In the genomic region with DNA sequence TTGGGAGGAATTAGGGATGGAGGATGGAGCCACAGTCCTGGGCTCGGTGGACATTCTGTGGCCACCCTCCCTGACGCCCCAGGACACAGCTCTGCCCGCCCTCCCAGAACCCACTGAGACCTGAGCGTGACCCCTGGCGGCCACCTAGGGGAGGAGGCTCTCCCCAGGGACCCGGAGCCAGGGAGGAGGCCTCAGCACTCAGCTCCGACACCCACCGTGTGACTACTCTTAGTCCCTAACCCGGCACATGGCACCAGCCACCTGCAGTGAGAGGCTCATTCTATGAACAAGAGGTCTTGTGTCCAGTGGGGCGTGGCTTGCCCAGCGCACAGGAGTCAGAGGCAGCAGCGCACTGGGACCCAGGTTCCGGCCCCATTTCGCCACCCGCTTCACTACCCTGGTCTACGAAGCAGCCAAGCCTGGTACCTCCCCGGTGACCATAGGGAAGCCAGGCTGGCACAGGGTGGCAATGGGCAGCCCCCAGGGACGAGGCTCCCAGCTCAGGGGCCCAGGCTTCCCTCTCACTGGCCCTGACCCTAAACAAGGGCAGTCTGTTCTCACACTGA, we compare ENCODE assay signal across 22 cellular contexts. TPM values are rescaled to one million over a fixed set of nuclear protein-coding genes. Genes with fewer than 3 reads are reported as not detected.
DNase-seq lines count a peak whose midpoint lies in the region; ATAC-seq, FAIRE-seq and TF ChIP-seq lines count a peak whose summit lies in the region.
"Had no signal": no experiment of that assay in that cellular context is flagged by ENCODE, and none has a peak within 500 bp of the region (broad histone marks: within the 10 kb centered on the region; RNA-seq: fewer than 3 reads in every experiment).

No MANE protein-coding gene starts in this region.

- H3F3A ChIP-seq in neural progenitor cell (ENCODE audit: low read depth): no peaks in the 10 kb centered on the region

- in situ Hi-C loops in GM12878 (cut with MboI): no loop called here

- no peak for TF ChIP-seq CTCF in right atrium auricular region (IDR thresholded peaks at IDR 0.05)
- 0 out of 6 replicates have a peak, but pooled peaks of 2 of the 3 experiments have one; percentile 2 to 7 for TF ChIP-seq CTCF in GM12878 (IDR thresholded peaks at IDR 0.05 in 2 of 3, conservative IDR thresholded peaks at IDR 0.05 in 1 of 3; ENCODE audit: control insufficient read depth in 2 of 3, extremely low read depth in 1 of 3, insufficient read depth in 1 of 3, low read depth in 3 of 3, low read length in 3 of 3)
- TF ChIP-seq CTCF in neural progenitor cell (IDR thresholded peaks at IDR 0.05): peak; percentile 3
- TF ChIP-seq CTCF in upper lobe of right lung (IDR thresholded peaks at IDR 0.05): no peak

- H2AFZ ChIP-seq in GM12878 (ENCODE audit: control insufficient read depth, low read depth, low read length) (no peak overlapping the region), neural progenitor cell (replicated peaks) (no peak overlapping the region)

- CTCF ChIA-PET in GM12878 (lab: Yijun Ruan, JAX): interaction anchor here (1.0 to 1.7 kb wide), 6 partner anchors 8 to 194 kb away, joined by 3 to 10 read pairs (median 5); no protein-coding TSS in a partner anchor

- no peak for FAIRE-seq in GM12878 (lab: Jason Lieb, UNC)

- H3K4me1 ChIP-seq in right atrium auricular region: no peaks in the 10 kb centered on the region
- no peaks in the 10 kb centered on the region for H3K4me1 ChIP-seq in GM12878 (ENCODE audit: control insufficient read depth, insufficient read depth, low read length)
- H3K4me1 ChIP-seq in neural progenitor cell: no peaks in the 10 kb centered on the region
- H3K4me1 ChIP-seq in upper lobe of right lung: no peaks in the 10 kb centered on the region

- POLR2A ChIA-PET in GM12878 (lab: Charles Lee): no interaction called here

- intact Hi-C loops in cardiac septum (cut with DNase I): loop anchor here (2.0 to 10.0 kb wide), 2 partner anchors 195 to 323 kb away; no protein-coding TSS in a partner anchor
- intact Hi-C loops in GM12878 (cut with micrococcal nuclease; ENCODE audit: unreplicated experiment): loop anchor here (2.0 to 10.0 kb wide), 2 partner anchors 143 to 195 kb away; no protein-coding TSS in a partner anchor
- intact Hi-C loops in upper lobe of right lung (cut with DNase I): loop anchor here (5.0 kb wide), 1 partner anchor 196 kb away; a partner anchor contains a TSS

- SMC1A ChIA-PET in GM12878 (lab: Charles Lee; ENCODE audit: uncharacterized antibody, unreplicated experiment): no interaction called here

- TF ChIP-seq POLR2A in GM12878 (IDR thresholded peaks at IDR 0.05; ENCODE audit: low read depth, low read length): no peak

- no peak overlapping the region for H3K27ac Mint-ChIP-seq in neural progenitor cell
- H3K27ac Mint-ChIP-seq: activated CD8-positive, alpha-beta T cell treated with anti-CD3 and anti-CD28 coated beads, Interleukin-2, amount 10 ng/mL, durations not matched to agents 7 days and 5 days; activated naive CD8-positive, alpha-beta T cell treated with anti-CD3 and anti-CD28 coated beads, Interleukin-2, amount 50 U/mL, for 24 hours; brain; CD8-positive, alpha-beta memory T cell; natural killer cell; T-helper 17 cell had no signal

- no peaks in the 10 kb centered on the region for H3K36me3 Mint-ChIP-seq in neural progenitor cell
- H3K36me3 Mint-ChIP-seq: brain; CD8-positive, alpha-beta memory T cell; natural killer cell had no signal

- H3K36me3 ChIP-seq in right atrium auricular region (no peaks in the 10 kb centered on the region), GM12878 (ENCODE audit: control insufficient read depth in 2 of 2, insufficient read depth in 2 of 2, low read length in 1 of 2) (no peaks in the 10 kb centered on the region), neural progenitor cell (no peaks in the 10 kb centered on the region), upper lobe of right lung (no peaks in the 10 kb centered on the region)

- TF ChIP-seq RAD21 in GM12878 (IDR thresholded peaks at IDR 0.05; ENCODE audit: insufficient read depth, low read depth, low read length): no peak

- no peaks in the 10 kb centered on the region for H3K4me1 Mint-ChIP-seq in neural progenitor cell
- H3K4me1 Mint-ChIP-seq: brain had no signal

- H3K9ac ChIP-seq in GM12878 (ENCODE audit: control insufficient read depth, insufficient read depth, low read length) (no peak overlapping the region), neural progenitor cell (no peak overlapping the region)

- BruUV-seq in GM12878 (replicated peaks; lab: Mats Ljungman, UMichigan): no TSS peak

- peaks cover 5% of the 10 kb centered on the region for H3K27me3 Mint-ChIP-seq in neural progenitor cell (ENCODE audit: insufficient read depth, low read depth)

- H3K4me3 ChIP-seq in right atrium auricular region (no peak overlapping the region), GM12878 (no peak overlapping the region), neural progenitor cell (no peak overlapping the region), upper lobe of right lung (no peak overlapping the region)

- no peak for TF ChIP-seq EP300 in GM12878 (IDR thresholded peaks at IDR 0.05; ENCODE audit: borderline replicate concordance in 1 of 2, control insufficient read depth in 1 of 2, low read depth in 2 of 2, low read length in 2 of 2)

- RAD21 ChIA-PET in GM12878 (lab: Charles Lee; ENCODE audit: unreplicated experiment): interaction anchor here (1.6 to 2.2 kb wide), 2 partner anchors 194 to 266 kb away, joined by 5 to 9 read pairs; a partner anchor contains a TSS

- DNase-seq in cardiac septum (ENCODE audit: low spot score) (peak; percentile 63), right atrium auricular region (ENCODE audit: low spot score) (no peak), GM12878 (ENCODE audit: low read depth, low spot score) (no peak), neural progenitor cell (ENCODE audit: low spot score) (peak; percentile 1), upper lobe of right lung (peak; percentile 63), Ammon's horn (ENCODE audit: low spot score) (no peak), NCI-H146 treated with DMSO at 0.1 percent for 48 hours (lab: John Stamatoyannopoulos, UW; ENCODE audit: unreplicated experiment) (no peak)
- DNase-seq: activated CD8-positive, alpha-beta T cell treated with anti-CD3 and anti-CD28 coated beads, Interleukin-2, amount 10 ng/mL, durations not matched to agents 7 days and 5 days; activated naive CD8-positive, alpha-beta T cell treated with anti-CD3 and anti-CD28 coated beads, Interleukin-2, amount 50 U/mL, for 24 hours; CD8-positive, alpha-beta memory T cell; cortex of kidney; DMS79; foreskin fibroblast; hippocampal formation; islet precursor cell; mesenchymal stem cell; natural killer cell; NCI-H1105; NCI-H524 treated with DMSO at 0.1 percent for 48 hours; T-helper 17 cell had no signal

- H4K20me1 ChIP-seq in GM12878 (ENCODE audit: control insufficient read depth, insufficient read depth) (no peaks in the 10 kb centered on the region), neural progenitor cell (ENCODE audit: low read depth) (no peaks in the 10 kb centered on the region)

- ATAC-seq in GM12878 (peak; percentile 54), upper lobe of right lung (no peak), HG03520 (IDR thresholded peaks at IDR 0.05; ENCODE audit: unreplicated experiment) (no peak)

- H3K4me3 Mint-ChIP-seq in neural progenitor cell: no peak overlapping the region
- H3K4me3 Mint-ChIP-seq: activated CD8-positive, alpha-beta T cell treated with anti-CD3 and anti-CD28 coated beads, Interleukin-2, amount 10 ng/mL, durations not matched to agents 7 days and 5 days; activated naive CD8-positive, alpha-beta T cell treated with anti-CD3 and anti-CD28 coated beads, Interleukin-2, amount 50 U/mL, for 24 hours; brain; CD8-positive, alpha-beta memory T cell; natural killer cell; T-helper 17 cell had no signal

- H3K79me2 ChIP-seq in GM12878 (ENCODE audit: control insufficient read depth, insufficient read depth, low read length) (no peaks in the 10 kb centered on the region), neural progenitor cell (ENCODE audit: low read depth) (no peaks in the 10 kb centered on the region)

- no peak overlapping the region for H3K27ac ChIP-seq in right atrium auricular region
- H3K27ac ChIP-seq in GM12878 (ENCODE audit: control insufficient read depth, insufficient read depth): no peak overlapping the region
- H3K27ac ChIP-seq in neural progenitor cell: no peak overlapping the region
- no peak overlapping the region for H3K27ac ChIP-seq in upper lobe of right lung

- H3K9me3 Mint-ChIP-seq in neural progenitor cell: no peaks in the 10 kb centered on the region
- H3K9me3 Mint-ChIP-seq: activated naive CD8-positive, alpha-beta T cell treated with anti-CD3 and anti-CD28 coated beads, Interleukin-2, amount 50 U/mL, for 24 hours; CD8-positive, alpha-beta memory T cell; natural killer cell had no signal

- H3K27me3 ChIP-seq in right atrium auricular region: no peaks in the 10 kb centered on the region
- no peaks in the 10 kb centered on the region; a peak in 2 of 4 replicates for H3K27me3 ChIP-seq in GM12878 (replicated peaks in 1 of 2; ENCODE audit: control insufficient read depth in 2 of 2, insufficient read depth in 2 of 2, low read length in 1 of 2)
- H3K27me3 ChIP-seq in neural progenitor cell: no peaks in the 10 kb centered on the region
- H3K27me3 ChIP-seq in upper lobe of right lung: no peaks in the 10 kb centered on the region

- WGBS in GM12878 (ENCODE audit: insufficient coverage, insufficient replicate concordance, low lambda C conversion rate, missing lambda C conversion rate): 41% methylated on average over 16 of the region's 18 CpGs

- H3K4me2 ChIP-seq in GM12878 (ENCODE audit: control insufficient read depth, insufficient read depth) (no peak overlapping the region), neural progenitor cell (no peak overlapping the region)

- H3K9me3 ChIP-seq in right atrium auricular region: no peaks in the 10 kb centered on the region
- H3K9me3 ChIP-seq in GM12878 (replicated peaks; ENCODE audit: control insufficient read depth, insufficient read depth, low read length): no peaks in the 10 kb centered on the region
- H3K9me3 ChIP-seq in neural progenitor cell (ENCODE audit: low read depth): no peaks in the 10 kb centered on the region
- H3K9me3 ChIP-seq in upper lobe of right lung: no peaks in the 10 kb centered on the region

RNA-seq across cellular contexts. Expression of a gene that starts 10.2 kb away (rescaled TPM):
- total RNA-seq in cardiac septum: 1.3 TPM
- total RNA-seq in right atrium auricular region: under 1 TPM; 0.63 to 0.94 TPM
- total RNA-seq in GM12878 (2013; cell fraction: nucleolus; rRNA removed): 3.9 TPM in 2 replicates
- 0.06 TPM in 1 of 2 replicates, not detected in the other for total RNA-seq in GM12878 (2014; rRNA removed)
- total RNA-seq in GM12878 (2014; rRNA removed; fragmentation: Illumina TruSeq; extraction: Trizol): not detected in 2 replicates
- total RNA-seq in GM12878 (2021): 0.15 and 0.16 TPM in 2 replicates
- not detected for polyA plus RNA-seq in GM12878 (2011; ENCODE audit: low read depth)
- polyA plus RNA-seq in GM12878 (2011; rRNA removed): 0.07 and 0.14 TPM in 2 replicates
- 0.23 and 0.30 TPM in 2 replicates for polyA plus RNA-seq in GM12878 (2011; cell fraction: cytosol; rRNA removed)
- 1.0 and 1.4 TPM in 2 replicates for polyA plus RNA-seq in GM12878 (2011; cell fraction: nucleus; rRNA removed)
- polyA plus RNA-seq in GM12878 (2012): 0.07 and 0.20 TPM in 2 replicates
- polyA plus RNA-seq in GM12878 (2014; fragmentation: Illumina TruSeq; extraction: Trizol): 0.03 TPM in 1 of 2 replicates, not detected in the other
- not detected for polyA plus RNA-seq in GM12878 (2014; fragmentation: Nextera tagmentation; extraction: Ambion mirVana)
- 0.03 TPM in 1 of 2 replicates, not detected in the other for polyA plus RNA-seq in GM12878 (2014; rRNA removed)
- not detected for polyA plus RNA-seq in GM12878 (2016; fragmentation: Nextera tagmentation; extraction: Ambion mirVana)
- 0.31 TPM in 1 of 2 replicates, not detected in the other for polyA minus RNA-seq in GM12878 (2011; rRNA and poly(A)+ RNA removed)
- polyA minus RNA-seq in GM12878 (2011; cell fraction: cytosol; rRNA and poly(A)+ RNA removed): not detected in 2 replicates
- 0.38 and 0.60 TPM in 2 replicates for polyA minus RNA-seq in GM12878 (2011; cell fraction: nucleus; rRNA and poly(A)+ RNA removed)
- total RNA-seq in neural progenitor cell (ENCODE audit: low replicate concordance): 3.9 and 9.2 TPM in 2 replicates
- total RNA-seq in upper lobe of right lung: 6.8 TPM

Comparison
In these comparisons a context has a peak if more than half of its experiments do, and no peak if none do; other contexts are left out.
1. DNase-seq: peak in cardiac septum (single experiment), neural progenitor cell (single experiment) and upper lobe of right lung (single experiment); none in right atrium auricular region (single experiment), GM12878 (single experiment), Ammon's horn (single experiment) and NCI-H146 treated with DMSO at 0.1 percent for 48 hours (single experiment).
2. CTCF ChIP-seq: peak in GM12878 (2 of 3) and neural progenitor cell (single experiment); none in right atrium auricular region (0 of 2) and upper lobe of right lung (single experiment).